Comparison of ENCODE assay signal across 8 cellular contexts in genomic region chr4:39527296-39528055, GRCh38. TPM values are rescaled to one million over a fixed set of nuclear protein-coding genes. Genes with fewer than 3 reads are reported as not detected.
DNase-seq lines count a peak whose midpoint lies in the region; ATAC-seq and TF ChIP-seq lines count a peak whose summit lies in the region.

TSS of gene UGDH (minus strand) at chr4:39527439. CDS start at chr4:39521512, 5,927 bp downstream.

- H3K36me3 Mint-ChIP-seq in activated T-helper 2 cell treated with anti-CD3 and anti-CD28 coated beads, Interferon-gamma antibody, Interleukin-2, Interleukin-4, amounts not matched to agents 10 μg/mL and 5 μg/mL and 100 μg/mL, durations not matched to agents 14 hours and 24 hours and 36 hours (ENCODE audit: low read depth) = peaks cover 25% of the 10 kb centered on the region
- H3K36me3 Mint-ChIP-seq in natural killer cell = no peaks in the 10 kb centered on the region

- H3K27ac ChIP-seq in RWPE2 (ENCODE audit: poor library complexity, severe bottlenecking) = peak within 1 kb of the TSS; percentile 79

- peak within 1 kb of the TSS; percentile 98 for H3K4me3 Mint-ChIP-seq in activated T-helper 2 cell treated with anti-CD3 and anti-CD28 coated beads, Interferon-gamma antibody, Interleukin-2, Interleukin-4, amounts not matched to agents 10 μg/mL and 5 μg/mL and 100 μg/mL, durations not matched to agents 14 hours and 24 hours and 36 hours (ENCODE audit: low read depth)
- peak within 1 kb of the TSS; percentile 96 for H3K4me3 Mint-ChIP-seq in natural killer cell

- ATAC-seq in RWPE2 (ENCODE audit: low read depth) = peak; percentile 91
- ATAC-seq in natural killer cell = peak; percentile 98 to 100 (median 99)

- H3K9me3 Mint-ChIP-seq in activated T-helper 2 cell treated with anti-CD3 and anti-CD28 coated beads, Interferon-gamma antibody, Interleukin-2, Interleukin-4, amounts not matched to agents 10 μg/mL and 5 μg/mL and 100 μg/mL, durations not matched to agents 14 hours and 24 hours and 36 hours = peaks cover 25% of the 10 kb centered on the region
- no peaks in the 10 kb centered on the region for H3K9me3 Mint-ChIP-seq in natural killer cell

- peak within 1 kb of the TSS; percentile 94 for H3K27ac Mint-ChIP-seq in activated T-helper 2 cell treated with anti-CD3 and anti-CD28 coated beads, Interferon-gamma antibody, Interleukin-2, Interleukin-4, amounts not matched to agents 10 μg/mL and 5 μg/mL and 100 μg/mL, durations not matched to agents 14 hours and 24 hours and 36 hours
- H3K27ac Mint-ChIP-seq in natural killer cell = peak within 1 kb of the TSS; percentile 78 to 92

- H3K4me3 ChIP-seq in RWPE2 (ENCODE audit: severe bottlenecking) (peak within 1 kb of the TSS; percentile 48), fibroblast of mammary gland (ENCODE audit: control insufficient read depth, low read depth, low read length) (peak within 1 kb of the TSS; percentile 97)

- H3K27me3 ChIP-seq in RWPE2 (ENCODE audit: insufficient read depth, poor library complexity, severe bottlenecking) = no peaks in the 10 kb centered on the region

- DNase-seq in ELF-1 (ENCODE audit: low read depth, low spot score) = peak; percentile 99
- DNase-seq in H4 (ENCODE audit: low spot score) = peak; percentile 98
- DNase-seq in LoVo (ENCODE audit: low spot score) = peak; percentile 99
- peak; percentile 96 for DNase-seq in RWPE2 (ENCODE audit: low spot score)
- peak; percentile 90 for DNase-seq in activated T-helper 2 cell treated with anti-CD3 and anti-CD28 coated beads, Interferon-gamma antibody, Interleukin-2, Interleukin-4, amounts not matched to agents 10 μg/mL and 5 μg/mL and 100 μg/mL, durations not matched to agents 14 hours and 24 hours and 36 hours (ENCODE audit: low spot score)
- peak; percentile 98 for DNase-seq in fibroblast of mammary gland (ENCODE audit: low read depth)
- peak; percentile 91 for DNase-seq in natural killer cell
- DNase-seq in stimulated activated naive CD4-positive, alpha-beta T cell treated with Interleukin-2 at 50 U/mL for 16 hours (lab: John Stamatoyannopoulos, UW) = peak; percentile 92

- intact Hi-C loops in activated T-helper 2 cell treated with anti-CD3 and anti-CD28 coated beads, Interferon-gamma antibody, Interleukin-2, Interleukin-4, amounts not matched to agents 10 μg/mL and 5 μg/mL and 100 μg/mL, durations not matched to agents 14 hours and 24 hours and 36 hours (cut with micrococcal nuclease) = loop anchor here (2.0 to 5.0 kb wide), 3 partner anchors 70 to 451 kb away; partner anchors contain the start of genes LIAS, RPL9 and UBE2K
- intact Hi-C loops in natural killer cell (cut with micrococcal nuclease) = loop anchor here (1.0 to 5.0 kb wide), 4 partner anchors 112 to 451 kb away; partner anchors contain the start of genes UBE2K and WDR19

- peaks cover 7% of the 10 kb centered on the region for H3K9me3 ChIP-seq in RWPE2 (ENCODE audit: severe bottlenecking)

- H3K4me1 ChIP-seq in RWPE2 (ENCODE audit: insufficient read depth, poor library complexity, severe bottlenecking) = peaks cover 4% of the 10 kb centered on the region

- peaks cover 36% of the 10 kb centered on the region for H3K36me3 ChIP-seq in RWPE2 (ENCODE audit: low read depth)

- H3K27me3 Mint-ChIP-seq in activated T-helper 2 cell treated with anti-CD3 and anti-CD28 coated beads, Interferon-gamma antibody, Interleukin-2, Interleukin-4, amounts not matched to agents 10 μg/mL and 5 μg/mL and 100 μg/mL, durations not matched to agents 14 hours and 24 hours and 36 hours (ENCODE audit: low read depth) = no peaks in the 10 kb centered on the region
- no peaks in the 10 kb centered on the region for H3K27me3 Mint-ChIP-seq in natural killer cell (ENCODE audit: low read depth in 2 of 2)

- TF ChIP-seq CTCF in RWPE2 (IDR thresholded peaks at IDR 0.05; ENCODE audit: poor library complexity, severe bottlenecking) (no peak), fibroblast of mammary gland (conservative IDR thresholded peaks at IDR 0.05; ENCODE audit: control insufficient read depth, insufficient read depth, low read depth, low read length) (no peak), natural killer cell (IDR thresholded peaks at IDR 0.05) (no peak)

- H3K4me1 Mint-ChIP-seq in activated T-helper 2 cell treated with anti-CD3 and anti-CD28 coated beads, Interferon-gamma antibody, Interleukin-2, Interleukin-4, amounts not matched to agents 10 μg/mL and 5 μg/mL and 100 μg/mL, durations not matched to agents 14 hours and 24 hours and 36 hours (ENCODE audit: low read depth) = peaks cover 16% of the 10 kb centered on the region
- peaks cover 13 to 20% of the 10 kb centered on the region in 2 donors for H3K4me1 Mint-ChIP-seq in natural killer cell

RNA-seq across cellular contexts. Expression of gene UGDH, which starts in this region (rescaled TPM):
- total RNA-seq in H4 (2014; rRNA removed; shearing (Covaris generic)) = 118 and 170 TPM in 2 replicates
- total RNA-seq in activated T-helper 2 cell treated with anti-CD3 and anti-CD28 coated beads, Interferon-gamma antibody, Interleukin-2, Interleukin-4, amounts not matched to agents 10 μg/mL and 5 μg/mL and 100 μg/mL, durations not matched to agents 14 hours and 24 hours and 36 hours = 34.8 and 40.1 TPM in 2 replicates
- 10 to 100 TPM; 12.2 to 14.8 (median 13.6) TPM for total RNA-seq in natural killer cell

Comparison
In these comparisons a context has a peak if more than half of its experiments do, and no peak if none do; other contexts are left out.
1. Peak in every context shown above with its lines: DNase-seq, ATAC-seq, H3K4me3 ChIP-seq and H3K27ac ChIP-seq.